8 cellular contexts compared by ENCODE assay signal in genomic region chr12:96193725-96194571, GRCh38. TPM values are rescaled to one million over a fixed set of nuclear protein-coding genes. Genes with fewer than 3 reads are reported as not detected.
A peak's percentile ranks its signal among the peaks of the same experiment; 100 is the strongest.
DNase-seq lines count a peak whose midpoint lies in the region; ATAC-seq and TF ChIP-seq lines count a peak whose summit lies in the region.

TSS of gene ELK3 (plus strand) at chr12:96194375.

- no peaks in the 10 kb centered on the region for H3K36me3 ChIP-seq in stomach

- H3K27me3 ChIP-seq in stomach, result no peaks in the 10 kb centered on the region

- no peaks in the 10 kb centered on the region for H3K9me3 ChIP-seq in stomach

- ATAC-seq in GM18870 (IDR thresholded peaks at IDR 0.05; ENCODE audit: unreplicated experiment), result peak; percentile 32
- peak; percentile 49 for ATAC-seq in HG03159 (IDR thresholded peaks at IDR 0.05; ENCODE audit: unreplicated experiment)

- WGBS in stomach, 5 donors, result 3 to 4% (median 4%) methylated on average over 16 to 75 of the region's 75 CpGs

- intact Hi-C loops in stomach (cut with DNase I; ENCODE audit: low total_unique reads), result no loop called here

- peak within 1 kb of the TSS; percentile 84 to 91 (median 87) for H3K27ac ChIP-seq in stomach

- peaks cover 8 to 50% (median 34%) of the 10 kb centered on the region in 4 donors for H3K4me1 ChIP-seq in stomach

- DNase-seq in AG08396 (ENCODE audit: low spot score), result peak; percentile 89
- peak; percentile 40 for DNase-seq in NOMO-1 treated with dmso at 0.1 percent for 144 hours (lab: John Stamatoyannopoulos, UW; ENCODE audit: unreplicated experiment)
- DNase-seq in activated T-cell treated with anti-CD3 and anti-CD28 coated beads for 48 hours (ENCODE audit: low read depth), result peak; percentile 48
- peak; percentile 86 for DNase-seq in epithelial cell of esophagus (ENCODE audit: low read depth)
- peak; percentile 50 for DNase-seq in midbrain (lab: John Stamatoyannopoulos, UW)
- DNase-seq in stomach, result peak; percentile 73

- peak within 1 kb of the TSS; percentile 91 for H3K4me3 ChIP-seq in epithelial cell of esophagus (ENCODE audit: low read length)
- H3K4me3 ChIP-seq in stomach, result peak within 1 kb of the TSS; percentile 80 to 92 (median 85)

- TF ChIP-seq CTCF in epithelial cell of esophagus (IDR thresholded peaks at IDR 0.05; ENCODE audit: insufficient read depth, low read depth, low read length, missing control alignments) (no peak), stomach (IDR thresholded peaks at IDR 0.05) (no peak)

- TF ChIP-seq EP300 in stomach (IDR thresholded peaks at IDR 0.05), result no peak

- TF ChIP-seq POLR2A in stomach (IDR thresholded peaks at IDR 0.05), result no peak

RNA-seq across cellular contexts. Expression of gene ELK3, which starts in this region (rescaled TPM):
- 10 to 100 TPM in 3 of 5 donors, 1 to 10 TPM in 2; 2.2 to 21.7 (median 17.5) TPM for total RNA-seq in stomach
- polyA plus RNA-seq in stomach, result 10 to 100 TPM in 2 of 3 donors, 1 to 10 TPM in 1; 8.0 to 13.3 (median 12.2) TPM

Comparison
In these comparisons a context has a peak if more than half of its experiments do, and no peak if none do; other contexts are left out.
1. Peak in every context shown above with its lines: DNase-seq, ATAC-seq, H3K4me3 ChIP-seq and H3K27ac ChIP-seq.